Comparison of ENCODE assay signal across 8 cellular contexts in genomic region chr5:95620870-95621838, GRCh38. TPM values are rescaled to one million over a fixed set of nuclear protein-coding genes. Genes with fewer than 3 reads are reported as not detected.
DNase-seq lines count a peak whose midpoint lies in the region; ATAC-seq and TF ChIP-seq lines count a peak whose summit lies in the region.

No MANE protein-coding gene starts in this region.

- intact Hi-C loops in A673 (cut with micrococcal nuclease; ENCODE audit: unreplicated experiment), result no loop called here

- ATAC-seq in GM18520 (IDR thresholded peaks at IDR 0.05; ENCODE audit: unreplicated experiment) (peak; percentile 22), HG03066 (IDR thresholded peaks at IDR 0.05; ENCODE audit: low read depth, unreplicated experiment) (peak; percentile 41)

- TF ChIP-seq CTCF in A673 (conservative IDR thresholded peaks at IDR 0.05; ENCODE audit: low read depth, low read length), result no peak

- POLR2A ChIA-PET in A673 (lab: Charles Lee; ENCODE audit: low non-redundant PET), result no interaction called here

- H3K27me3 ChIP-seq in A673 (replicated peaks; ENCODE audit: insufficient read depth, low read depth, low read length, poor library complexity) (peaks cover 16% of the 10 kb centered on the region), MG63 (no peaks in the 10 kb centered on the region)

- H3K4me3 ChIP-seq in A673 (ENCODE audit: low read depth, low read length, poor library complexity, severe bottlenecking) (peak overlapping the region; percentile 43), skeletal muscle cell (ENCODE audit: low read depth, low read length) (peak overlapping the region; percentile 52), MG63 (no peak overlapping the region)

- no TSS peak for BruUV-seq in A673 (replicated peaks; lab: Mats Ljungman, UMichigan)

- H3K27ac ChIP-seq in A673 (ENCODE audit: low read depth, low read length, poor library complexity, severe bottlenecking), result no peak overlapping the region

- H3K36me3 ChIP-seq in A673 (ENCODE audit: insufficient read depth, low read length, poor library complexity, severe bottlenecking) (no peaks in the 10 kb centered on the region), MG63 (no peaks in the 10 kb centered on the region)

- CTCF ChIA-PET in A673 (lab: Charles Lee), result no interaction called here

- peak; percentile 27 for DNase-seq in A673 (ENCODE audit: low spot score)
- peak; percentile 10 for DNase-seq in RPMI7951 (ENCODE audit: low read depth)
- DNase-seq in activated naive CD4-positive, alpha-beta T cell treated with anti-CD3 and anti-CD28 coated beads, Interleukin-2, amount 50 U/mL, for 16 hours, result peak; percentile 57
- DNase-seq in hepatic stellate cell (ENCODE audit: low spot score), result peak; percentile 37
- no peak for DNase-seq in skeletal muscle cell (ENCODE audit: low read depth)
- DNase-seq in MG63, result no peak

- H3K4me1 ChIP-seq in A673 (ENCODE audit: insufficient read depth, low read length, poor library complexity, severe bottlenecking), result no peaks in the 10 kb centered on the region

- no peaks in the 10 kb centered on the region for H3K9me3 ChIP-seq in A673 (ENCODE audit: low read depth, low read length, poor library complexity, severe bottlenecking)
- no peaks in the 10 kb centered on the region for H3K9me3 ChIP-seq in MG63

RNA-seq across cellular contexts. Expression of gene GPR150, which starts 1.3 kb away (rescaled TPM):
- total RNA-seq in A673 (2021), result 0.13 and 0.15 TPM in 2 replicates
- total RNA-seq in RPMI7951 (2014; rRNA removed; shearing (Covaris generic)), result 0.10 TPM in 1 of 2 replicates, not detected in the other
- total RNA-seq in MG63 (2014; rRNA removed; shearing (Covaris generic); ENCODE audit: low replicate concordance), result not detected in 2 replicates

RNA-seq across cellular contexts. Expression of gene RFESD, which starts 25.4 kb away (rescaled TPM):
- total RNA-seq in A673 (2021), result 2.4 and 3.5 TPM in 2 replicates
- total RNA-seq in RPMI7951 (2014; rRNA removed; shearing (Covaris generic)), result 2.4 and 4.8 TPM in 2 replicates
- total RNA-seq in MG63 (2014; rRNA removed; shearing (Covaris generic); ENCODE audit: low replicate concordance), result 2.2 and 10.7 TPM in 2 replicates

Comparison
In these comparisons a context has a peak if more than half of its experiments do, and no peak if none do; other contexts are left out.
1. DNase-seq: peak in A673 (single experiment), RPMI7951 (single experiment), activated naive CD4-positive, alpha-beta T cell treated with anti-CD3 and anti-CD28 coated beads, Interleukin-2, amount 50 U/mL, for 16 hours (single experiment) and hepatic stellate cell (single experiment); none in skeletal muscle cell (single experiment) and MG63 (single experiment).